In genomic region chr2:226798422-226799210, GRCh38 we compare ENCODE assay signal across 8 cellular contexts. TPM values are rescaled to one million over a fixed set of nuclear protein-coding genes. Genes with fewer than 3 reads are reported as not detected.
A peak's percentile ranks its signal among the peaks of the same experiment; 100 is the strongest.
DNase-seq lines count a peak whose midpoint lies in the region; ATAC-seq and TF ChIP-seq lines count a peak whose summit lies in the region.

No MANE protein-coding gene starts in this region.

- peak; percentile 28 for ATAC-seq in GM21515 (IDR thresholded peaks at IDR 0.05; ENCODE audit: unreplicated experiment)
- ATAC-seq in natural killer cell treated with Interleukin-12 subunit alpha and Interleukin-12 subunit beta and Interleukin-15 and Interleukin-18, amount 100 ng/mL, for 72 hours = peak; percentile 5 to 36

- DNase-seq in COLO668 (lab: John Stamatoyannopoulos, UW; ENCODE audit: unreplicated experiment) (peak; percentile 67), Kasumi-1 (lab: John Stamatoyannopoulos, UW) (peak; percentile 19 to 29), fibroblast of mammary gland (ENCODE audit: low read depth) (peak; percentile 57), ureter (ENCODE audit: low spot score) (peak; percentile 59), OCI-M1 (lab: John Stamatoyannopoulos, UW) (no peak)
- DNase-seq in activated T-cell treated with anti-CD3 and anti-CD28 coated beads, Interleukin-2, amount 50 U/mL, for 24 hours = peak; percentile 75
- DNase-seq in natural killer cell treated with Interleukin-12 subunit alpha and Interleukin-12 subunit beta and Interleukin-15 and Interleukin-18, amount 100 ng/mL, for 72 hours (ENCODE audit: low spot score) = no peak

- peaks cover 38% of the 10 kb centered on the region for H3K4me1 Mint-ChIP-seq in activated T-cell treated with anti-CD3 and anti-CD28 coated beads, Interleukin-2, amount 50 U/mL, for 24 hours (ENCODE audit: low read depth)
- H3K4me1 Mint-ChIP-seq in natural killer cell treated with Interleukin-12 subunit alpha and Interleukin-12 subunit beta and Interleukin-15 and Interleukin-18, amount 100 ng/mL, for 72 hours (ENCODE audit: low read depth in 2 of 2) = peaks cover 11 to 12% of the 10 kb centered on the region in 2 donors

- no peaks in the 10 kb centered on the region for H3K9me3 Mint-ChIP-seq in activated T-cell treated with anti-CD3 and anti-CD28 coated beads, Interleukin-2, amount 50 U/mL, for 24 hours
- no peaks in the 10 kb centered on the region for H3K9me3 Mint-ChIP-seq in natural killer cell treated with Interleukin-12 subunit alpha and Interleukin-12 subunit beta and Interleukin-15 and Interleukin-18, amount 100 ng/mL, for 72 hours

- peak overlapping the region; percentile 76 for H3K4me3 ChIP-seq in fibroblast of mammary gland (ENCODE audit: control insufficient read depth, low read depth, low read length)

- H3K36me3 Mint-ChIP-seq in activated T-cell treated with anti-CD3 and anti-CD28 coated beads, Interleukin-2, amount 50 U/mL, for 24 hours (ENCODE audit: low read depth) = peaks cover 16% of the 10 kb centered on the region
- no peaks in the 10 kb centered on the region for H3K36me3 Mint-ChIP-seq in natural killer cell treated with Interleukin-12 subunit alpha and Interleukin-12 subunit beta and Interleukin-15 and Interleukin-18, amount 100 ng/mL, for 72 hours

- H3K4me3 Mint-ChIP-seq in activated T-cell treated with anti-CD3 and anti-CD28 coated beads, Interleukin-2, amount 50 U/mL, for 24 hours = peak overlapping the region; percentile 82
- H3K4me3 Mint-ChIP-seq in natural killer cell treated with Interleukin-12 subunit alpha and Interleukin-12 subunit beta and Interleukin-15 and Interleukin-18, amount 100 ng/mL, for 72 hours = peak overlapping the region; percentile 47

- H3K27me3 Mint-ChIP-seq in activated T-cell treated with anti-CD3 and anti-CD28 coated beads, Interleukin-2, amount 50 U/mL, for 24 hours = peaks cover 5% of the 10 kb centered on the region
- peaks cover 31 to 36% of the 10 kb centered on the region in 2 donors for H3K27me3 Mint-ChIP-seq in natural killer cell treated with Interleukin-12 subunit alpha and Interleukin-12 subunit beta and Interleukin-15 and Interleukin-18, amount 100 ng/mL, for 72 hours

- no peak for TF ChIP-seq CTCF in fibroblast of mammary gland (conservative IDR thresholded peaks at IDR 0.05; ENCODE audit: control insufficient read depth, insufficient read depth, low read depth, low read length)

- H3K27ac Mint-ChIP-seq in activated T-cell treated with anti-CD3 and anti-CD28 coated beads, Interleukin-2, amount 50 U/mL, for 24 hours = peak overlapping the region; percentile 52
- H3K27ac Mint-ChIP-seq in natural killer cell treated with Interleukin-12 subunit alpha and Interleukin-12 subunit beta and Interleukin-15 and Interleukin-18, amount 100 ng/mL, for 72 hours = no peak overlapping the region

RNA-seq across cellular contexts. Expression of gene IRS1, which starts 1.0 kb away (rescaled TPM):
- under 1 TPM; 0.21 to 0.39 TPM for total RNA-seq in natural killer cell treated with Interleukin-12 subunit alpha and Interleukin-12 subunit beta and Interleukin-15 and Interleukin-18, amount 100 ng/mL, for 72 hours
- 40.0 TPM for total RNA-seq in ureter

RNA-seq across cellular contexts. Expression of gene RHBDD1, which starts 37.2 kb away (rescaled TPM):
- total RNA-seq in natural killer cell treated with Interleukin-12 subunit alpha and Interleukin-12 subunit beta and Interleukin-15 and Interleukin-18, amount 100 ng/mL, for 72 hours = 10 to 100 TPM; 40.1 to 43.3 TPM
- total RNA-seq in ureter = 78.5 TPM

Comparison
In these comparisons a context has a peak if more than half of its experiments do, and no peak if none do; other contexts are left out.
1. DNase-seq: peak in COLO668 (single experiment), Kasumi-1 (2 of 2), activated T-cell treated with anti-CD3 and anti-CD28 coated beads, Interleukin-2, amount 50 U/mL, for 24 hours (single experiment), fibroblast of mammary gland (single experiment) and ureter (single experiment); none in natural killer cell treated with Interleukin-12 subunit alpha and Interleukin-12 subunit beta and Interleukin-15 and Interleukin-18, amount 100 ng/mL, for 72 hours (single experiment) and OCI-M1 (single experiment).
2. RNA of gene IRS1, which starts 1.0 kb away (total RNA-seq): 40.0 TPM in ureter (single experiment); 0.21 to 0.39 TPM in natural killer cell treated with Interleukin-12 subunit alpha and Interleukin-12 subunit beta and Interleukin-15 and Interleukin-18, amount 100 ng/mL, for 72 hours; every median in the first group is over 10 times any median in the second.